8 cellular contexts compared by ENCODE assay signal in genomic region chr12:54368709-54369596, GRCh38. TPM values are rescaled to one million over a fixed set of nuclear protein-coding genes. Genes with fewer than 3 reads are reported as not detected.
DNase-seq lines count a peak whose midpoint lies in the region; ATAC-seq and TF ChIP-seq lines count a peak whose summit lies in the region.

No MANE protein-coding gene starts in this region.

- no peaks in the 10 kb centered on the region for H3K79me2 ChIP-seq in Loucy (ENCODE audit: insufficient read depth, low read length)
- H3K79me2 ChIP-seq in osteoblast (ENCODE audit: insufficient read depth, low read length), result no peaks in the 10 kb centered on the region

- H3K36me3 ChIP-seq in Loucy (ENCODE audit: insufficient read depth, low read length) (no peaks in the 10 kb centered on the region), SJCRH30 (no peaks in the 10 kb centered on the region), osteoblast (ENCODE audit: insufficient read depth, low read length) (no peaks in the 10 kb centered on the region), suprapubic skin (peaks cover 17% of the 10 kb centered on the region)

- DNase-seq in DMS53 treated with DMSO at 0.1 percent for 48 hours (lab: John Stamatoyannopoulos, UW; ENCODE audit: unreplicated experiment), result peak; percentile 83
- DNase-seq in SJCRH30, result peak; percentile 87 to 93
- peak; percentile 84 for DNase-seq in activated gamma-delta T cell treated with anti-CD3 and anti-CD28 coated beads, Interleukin-2, amount 50 U/mL, for 16 hours (ENCODE audit: low read depth)
- peak; percentile 86 for DNase-seq in globus pallidus (ENCODE audit: low spot score)
- DNase-seq in osteoblast (ENCODE audit: insufficient read length, low spot score, missing footprints), result peak; percentile 94
- peak; percentile 95 to 96 for DNase-seq in suprapubic skin (ENCODE audit: low spot score in 2 of 2)

- H3K9me3 ChIP-seq in Loucy (ENCODE audit: insufficient read depth, low read depth, low read length) (no peaks in the 10 kb centered on the region), SJCRH30 (replicated peaks) (no peaks in the 10 kb centered on the region), osteoblast (ENCODE audit: low read depth, low read length) (no peaks in the 10 kb centered on the region), suprapubic skin (no peaks in the 10 kb centered on the region)

- H4K20me1 ChIP-seq in Loucy (ENCODE audit: insufficient read depth, low read length, poor library complexity, severe bottlenecking), result no peaks in the 10 kb centered on the region
- H4K20me1 ChIP-seq in osteoblast (ENCODE audit: insufficient read depth, low read length), result no peaks in the 10 kb centered on the region

- H3K9me2 ChIP-seq in Loucy (replicated peaks; ENCODE audit: low read depth, low read length), result no peaks in the 10 kb centered on the region

- TF ChIP-seq EP300 in suprapubic skin (IDR thresholded peaks at IDR 0.05), result no peak

- peak overlapping the region; percentile 50 for H3K9ac ChIP-seq in Loucy (ENCODE audit: low read depth, low read length, poor library complexity, severe bottlenecking)

- ATAC-seq in GM21786 (IDR thresholded peaks at IDR 0.05; ENCODE audit: unreplicated experiment), result peak; percentile 73

- WGBS in suprapubic skin, result 36% methylated on average over 40 of the region's 40 CpGs

- H3K27me3 ChIP-seq in Loucy (ENCODE audit: insufficient read depth, low read length, poor library complexity, severe bottlenecking) (no peaks in the 10 kb centered on the region), SJCRH30 (no peaks in the 10 kb centered on the region), osteoblast (ENCODE audit: insufficient read depth, low read length) (no peaks in the 10 kb centered on the region), suprapubic skin (no peaks in the 10 kb centered on the region)

- H3F3A ChIP-seq in Loucy (ENCODE audit: low read depth), result no peaks in the 10 kb centered on the region

- TF ChIP-seq CTCF in Loucy (conservative IDR thresholded peaks at IDR 0.05; ENCODE audit: low read length) (peak; percentile 90), osteoblast (IDR thresholded peaks at IDR 0.05; ENCODE audit: extremely low read depth, low read depth, low read length) (peak; percentile 95), suprapubic skin (IDR thresholded peaks at IDR 0.05) (peak; percentile 81 to 85)

- peak overlapping the region; percentile 50 for H3K27ac ChIP-seq in SJCRH30
- H3K27ac ChIP-seq in osteoblast (ENCODE audit: low read depth, low read length), result peak overlapping the region; percentile 37
- H3K27ac ChIP-seq in suprapubic skin, result peak overlapping the region; percentile 39

- H3K4me2 ChIP-seq in Loucy (ENCODE audit: low read depth, low read length, poor library complexity, severe bottlenecking) (peak overlapping the region; percentile 63), osteoblast (ENCODE audit: insufficient read depth, low read length) (peak overlapping the region; percentile 71)

- H3K4me1 ChIP-seq in Loucy (ENCODE audit: insufficient read depth, low read length, poor library complexity, severe bottlenecking), result peaks cover 24% of the 10 kb centered on the region
- H3K4me1 ChIP-seq in SJCRH30, result peaks cover 33% of the 10 kb centered on the region
- H3K4me1 ChIP-seq in osteoblast (ENCODE audit: insufficient read depth, low read length), result peaks cover 14% of the 10 kb centered on the region
- H3K4me1 ChIP-seq in suprapubic skin, result peaks cover 53% of the 10 kb centered on the region

- no peak for TF ChIP-seq POLR2A in suprapubic skin (IDR thresholded peaks at IDR 0.05)

- H2AFZ ChIP-seq in Loucy (ENCODE audit: low read length) (peak overlapping the region; percentile 81), osteoblast (ENCODE audit: low read length) (peak overlapping the region; percentile 86)

- H3K4me3 ChIP-seq in Loucy (ENCODE audit: low read length, poor library complexity, severe bottlenecking) (peak overlapping the region; percentile 39), SJCRH30 (peak overlapping the region; percentile 20; the same call in 1 of the 2 replicates), osteoblast (ENCODE audit: insufficient read depth, low read length) (peak overlapping the region; percentile 52), suprapubic skin (peak overlapping the region; percentile 36)

RNA-seq across cellular contexts. Expression of gene GPR84, which starts 4.7 kb away (rescaled TPM):
- total RNA-seq in SJCRH30 (2014; rRNA removed; shearing (Covaris generic)), result not detected in 2 replicates
- 0.36 TPM in 1 of 2 replicates, not detected in the other for total RNA-seq in osteoblast
- 1 to 10 TPM in 1 of 4 donors, under 1 TPM in 3; 0.38 to 1.7 (median 0.73) TPM for total RNA-seq in suprapubic skin

RNA-seq across cellular contexts. Expression of gene ZNF385A, which starts 15.6 kb away (rescaled TPM):
- 12.7 and 13.2 TPM in 2 replicates for total RNA-seq in SJCRH30 (2014; rRNA removed; shearing (Covaris generic))
- total RNA-seq in osteoblast (0.72 and 0.88 TPM in 2 replicates), suprapubic skin (100 to 1,000 TPM in 3 of 4 donors, 10 to 100 TPM in 1; 99.5 to 134 (median 113) TPM)

RNA-seq across cellular contexts. Expression of gene COPZ1, which starts 44.0 kb away (rescaled TPM):
- total RNA-seq in SJCRH30 (2014; rRNA removed; shearing (Covaris generic)), result 113 and 117 TPM in 2 replicates
- total RNA-seq in osteoblast, result 96.9 and 104 TPM in 2 replicates
- total RNA-seq in suprapubic skin, result 10 to 100 TPM; 70.9 to 89.0 (median 77.6) TPM

RNA-seq across cellular contexts. Expression of gene ITGA5, which starts 50.1 kb away (rescaled TPM):
- total RNA-seq in SJCRH30 (2014; rRNA removed; shearing (Covaris generic)), result 37.3 and 38.1 TPM in 2 replicates
- total RNA-seq in osteoblast (336 and 401 TPM in 2 replicates), suprapubic skin (10 to 100 TPM; 16.3 to 36.4 (median 24.8) TPM)

Comparison
In these comparisons a context has a peak if more than half of its experiments do, and no peak if none do; other contexts are left out.
1. Peak in every context shown above with its lines: DNase-seq, ATAC-seq, H3K4me3 ChIP-seq and H3K27ac ChIP-seq.